ENCODE assay signal across 1 cellular context in the genomic region with DNA sequence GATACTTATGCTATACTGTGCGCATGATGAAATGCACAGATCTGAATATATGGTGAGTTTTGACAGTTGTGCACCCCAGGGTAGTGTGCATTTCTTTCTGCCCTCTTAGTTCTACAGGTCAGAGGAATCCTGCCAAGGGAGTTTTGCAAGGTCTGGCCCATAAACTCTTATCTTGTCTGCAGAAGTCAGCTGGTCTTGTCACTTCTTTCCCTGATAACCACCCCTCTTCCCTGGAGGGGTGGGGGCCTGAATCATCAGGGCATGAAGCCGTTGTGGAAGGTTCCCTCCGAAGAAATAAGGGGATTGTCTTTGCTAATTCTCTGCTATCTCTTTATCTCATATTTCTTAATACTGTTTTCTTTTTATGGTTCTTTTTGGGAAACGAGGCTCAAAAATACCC.
TF ChIP-seq lines count a peak whose summit lies in the region.

No MANE protein-coding gene starts in this region.

TF ChIP-seq in K562, 482 proteins besides CTCF, POLR2A, EP300 and RAD21 (continued from another document and continues in another):
- TF ChIP-seq, protein P1, sequence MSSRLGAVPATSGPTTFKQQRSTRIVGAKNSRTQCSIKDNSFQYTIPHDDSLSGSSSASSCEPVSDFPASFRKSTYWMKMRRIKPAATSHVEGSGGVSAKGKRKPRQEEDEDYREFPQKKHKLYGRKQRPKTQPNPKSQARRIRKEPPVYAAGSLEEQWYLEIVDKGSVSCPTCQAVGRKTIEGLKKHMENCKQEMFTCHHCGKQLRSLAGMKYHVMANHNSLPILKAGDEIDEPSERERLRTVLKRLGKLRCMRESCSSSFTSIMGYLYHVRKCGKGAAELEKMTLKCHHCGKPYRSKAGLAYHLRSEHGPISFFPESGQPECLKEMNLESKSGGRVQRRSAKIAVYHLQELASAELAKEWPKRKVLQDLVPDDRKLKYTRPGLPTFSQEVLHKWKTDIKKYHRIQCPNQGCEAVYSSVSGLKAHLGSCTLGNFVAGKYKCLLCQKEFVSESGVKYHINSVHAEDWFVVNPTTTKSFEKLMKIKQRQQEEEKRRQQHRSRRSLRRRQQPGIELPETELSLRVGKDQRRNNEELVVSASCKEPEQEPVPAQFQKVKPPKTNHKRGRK (tag; IDR thresholded peaks at IDR 0.05) = no peak
- TF ChIP-seq TAF15 (IDR thresholded peaks at IDR 0.05; ENCODE audit: low read depth, low read length) (no peak), SMARCE1 (IDR thresholded peaks at IDR 0.05) (peak; percentile 67; the same call in 1 of the 2 replicates), GATA2 (CRISPR knock-in tag; IDR thresholded peaks at IDR 0.05) (peak; percentile 74), KLF10 (CRISPR knock-in tag; IDR thresholded peaks at IDR 0.05) (no peak), MYNN (IDR thresholded peaks at IDR 0.05) (peak; percentile 70; the same call in 1 of the 2 replicates), MYNN (CRISPR knock-in tag; IDR thresholded peaks at IDR 0.05) (no peak), CEBPB (tag; IDR thresholded peaks at IDR 0.05) (peak; percentile 93), RCOR1 (IDR thresholded peaks at IDR 0.05; ENCODE audit: borderline replicate concordance in 1 of 2, low read depth in 2 of 2, low read length in 2 of 2) (peak in 1 of 2 experiments; percentile 77; a peak in 1 of 4 replicates), ZBTB7A (IDR thresholded peaks at IDR 0.05; ENCODE audit: borderline replicate concordance, control insufficient read depth, low read depth, low read length) (no peak), DPF2 (IDR thresholded peaks at IDR 0.05) (peak; percentile 86), DACH1 (IDR thresholded peaks at IDR 0.05; ENCODE audit: partially characterized antibody) (peak; percentile 88), JUND (IDR thresholded peaks at IDR 0.05; ENCODE audit: borderline replicate concordance, low read depth, low read length) (peak; percentile 82), JUND (tag; IDR thresholded peaks at IDR 0.05; ENCODE audit: borderline replicate concordance, low read depth, low read length) (peak; percentile 74; the same call in 1 of the 3 replicates), NFYB (IDR thresholded peaks at IDR 0.05; ENCODE audit: extremely low read depth, insufficient read length) (no peak), CTBP1 (IDR thresholded peaks at IDR 0.05; ENCODE audit: borderline replicate concordance) (peak; percentile 71; the same call in 1 of the 2 replicates), ZNF12 (CRISPR knock-in tag; IDR thresholded peaks at IDR 0.05) (no peak), ZNF134 (CRISPR knock-in tag; conservative IDR thresholded peaks at IDR 0.05) (0 out of 2 replicates have a peak, but pooled peaks have one; percentile 41), ZNF444 (CRISPR knock-in tag; IDR thresholded peaks at IDR 0.05) (no peak), SMARCA4 (IDR thresholded peaks at IDR 0.05) (peak; percentile 90), XRCC5 (IDR thresholded peaks at IDR 0.05; ENCODE audit: low read depth, low read length) (no peak), CBX3 (IDR thresholded peaks at IDR 0.05; ENCODE audit: borderline replicate concordance in 1 of 2, low read length in 2 of 2) (0 out of 3 replicates have a peak, but pooled peaks of 1 of the 2 experiments have one; percentile 26), PCBP1 (IDR thresholded peaks at IDR 0.05; ENCODE audit: low read depth, low read length, poor library complexity, severe bottlenecking) (no peak), ARID1B (IDR thresholded peaks at IDR 0.05) (peak; percentile 88), CEBPG (CRISPR knock-in tag; IDR thresholded peaks at IDR 0.05) (no peak), CEBPG (tag; conservative IDR thresholded peaks at IDR 0.05 in 1 of 2, IDR thresholded peaks at IDR 0.05 in 1 of 2) (peak; percentile 13 to 56; a peak in 3 of 4 replicates), ZNF561 (CRISPR knock-in tag; conservative IDR thresholded peaks at IDR 0.05) (no peak), STAT5A (IDR thresholded peaks at IDR 0.05; ENCODE audit: borderline replicate concordance, low read length) (peak; percentile 58; the same call in 1 of the 2 replicates), ATF7 (IDR thresholded peaks at IDR 0.05) (peak; percentile 56; the same call in 1 of the 2 replicates), ZFP1 (CRISPR knock-in tag; IDR thresholded peaks at IDR 0.05) (no peak), HMGN3 (IDR thresholded peaks at IDR 0.05; ENCODE audit: borderline replicate concordance, extremely low read depth, insufficient read length, low read depth, low read length) (no peak), MCM2 (IDR thresholded peaks at IDR 0.05; ENCODE audit: low read depth) (no peak), SMAD4 (CRISPR knock-in tag; conservative IDR thresholded peaks at IDR 0.05) (peak; percentile 77), ZNF23 (CRISPR knock-in tag; IDR thresholded peaks at IDR 0.05) (no peak), ZKSCAN1 (IDR thresholded peaks at IDR 0.05; ENCODE audit: low read depth, low read length) (no peak), KDM1A (IDR thresholded peaks at IDR 0.05) (peak; percentile 14 to 16; a peak in 2 of 4 replicates), POLR2AphosphoS5 (IDR thresholded peaks at IDR 0.05; ENCODE audit: control insufficient read depth, insufficient read depth, low read depth, low read length) (peak; percentile 56; the same call in 1 of the 2 replicates), CCNT2 (IDR thresholded peaks at IDR 0.05; ENCODE audit: borderline replicate concordance, extremely low read depth, insufficient read length, low read depth, low read length) (peak; percentile 58), POLR2H (tag; IDR thresholded peaks at IDR 0.05; ENCODE audit: low read depth) (no peak), RAD51 (IDR thresholded peaks at IDR 0.05; ENCODE audit: borderline replicate concordance, low read depth) (0 out of 2 replicates have a peak, but pooled peaks have one; percentile 22), KAT2B (IDR thresholded peaks at IDR 0.05; ENCODE audit: low read depth, low read length) (no peak)
- TF ChIP-seq, protein P2, sequence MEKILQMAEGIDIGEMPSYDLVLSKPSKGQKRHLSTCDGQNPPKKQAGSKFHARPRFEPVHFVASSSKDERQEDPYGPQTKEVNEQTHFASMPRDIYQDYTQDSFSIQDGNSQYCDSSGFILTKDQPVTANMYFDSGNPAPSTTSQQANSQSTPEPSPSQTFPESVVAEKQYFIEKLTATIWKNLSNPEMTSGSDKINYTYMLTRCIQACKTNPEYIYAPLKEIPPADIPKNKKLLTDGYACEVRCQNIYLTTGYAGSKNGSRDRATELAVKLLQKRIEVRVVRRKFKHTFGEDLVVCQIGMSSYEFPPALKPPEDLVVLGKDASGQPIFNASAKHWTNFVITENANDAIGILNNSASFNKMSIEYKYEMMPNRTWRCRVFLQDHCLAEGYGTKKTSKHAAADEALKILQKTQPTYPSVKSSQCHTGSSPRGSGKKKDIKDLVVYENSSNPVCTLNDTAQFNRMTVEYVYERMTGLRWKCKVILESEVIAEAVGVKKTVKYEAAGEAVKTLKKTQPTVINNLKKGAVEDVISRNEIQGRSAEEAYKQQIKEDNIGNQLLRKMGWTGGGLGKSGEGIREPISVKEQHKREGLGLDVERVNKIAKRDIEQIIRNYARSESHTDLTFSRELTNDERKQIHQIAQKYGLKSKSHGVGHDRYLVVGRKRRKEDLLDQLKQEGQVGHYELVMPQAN (IDR thresholded peaks at IDR 0.05; ENCODE audit: borderline replicate concordance) = no peak
- TF ChIP-seq, protein P3, sequence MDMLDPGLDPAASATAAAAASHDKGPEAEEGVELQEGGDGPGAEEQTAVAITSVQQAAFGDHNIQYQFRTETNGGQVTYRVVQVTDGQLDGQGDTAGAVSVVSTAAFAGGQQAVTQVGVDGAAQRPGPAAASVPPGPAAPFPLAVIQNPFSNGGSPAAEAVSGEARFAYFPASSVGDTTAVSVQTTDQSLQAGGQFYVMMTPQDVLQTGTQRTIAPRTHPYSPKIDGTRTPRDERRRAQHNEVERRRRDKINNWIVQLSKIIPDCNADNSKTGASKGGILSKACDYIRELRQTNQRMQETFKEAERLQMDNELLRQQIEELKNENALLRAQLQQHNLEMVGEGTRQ (CRISPR knock-in tag; IDR thresholded peaks at IDR 0.05) = peak; percentile 57
- TF ChIP-seq, protein P4, sequence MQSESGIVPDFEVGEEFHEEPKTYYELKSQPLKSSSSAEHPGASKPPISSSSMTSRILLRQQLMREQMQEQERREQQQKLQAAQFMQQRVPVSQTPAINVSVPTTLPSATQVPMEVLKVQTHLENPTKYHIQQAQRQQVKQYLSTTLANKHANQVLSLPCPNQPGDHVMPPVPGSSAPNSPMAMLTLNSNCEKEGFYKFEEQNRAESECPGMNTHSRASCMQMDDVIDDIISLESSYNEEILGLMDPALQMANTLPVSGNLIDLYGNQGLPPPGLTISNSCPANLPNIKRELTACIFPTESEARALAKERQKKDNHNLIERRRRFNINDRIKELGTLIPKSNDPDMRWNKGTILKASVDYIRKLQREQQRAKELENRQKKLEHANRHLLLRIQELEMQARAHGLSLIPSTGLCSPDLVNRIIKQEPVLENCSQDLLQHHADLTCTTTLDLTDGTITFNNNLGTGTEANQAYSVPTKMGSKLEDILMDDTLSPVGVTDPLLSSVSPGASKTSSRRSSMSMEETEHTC (IDR thresholded peaks at IDR 0.05) = peak; percentile 75
- TF ChIP-seq, protein P5, sequence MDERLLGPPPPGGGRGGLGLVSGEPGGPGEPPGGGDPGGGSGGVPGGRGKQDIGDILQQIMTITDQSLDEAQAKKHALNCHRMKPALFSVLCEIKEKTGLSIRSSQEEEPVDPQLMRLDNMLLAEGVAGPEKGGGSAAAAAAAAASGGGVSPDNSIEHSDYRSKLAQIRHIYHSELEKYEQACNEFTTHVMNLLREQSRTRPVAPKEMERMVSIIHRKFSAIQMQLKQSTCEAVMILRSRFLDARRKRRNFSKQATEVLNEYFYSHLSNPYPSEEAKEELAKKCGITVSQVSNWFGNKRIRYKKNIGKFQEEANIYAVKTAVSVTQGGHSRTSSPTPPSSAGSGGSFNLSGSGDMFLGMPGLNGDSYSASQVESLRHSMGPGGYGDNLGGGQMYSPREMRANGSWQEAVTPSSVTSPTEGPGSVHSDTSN (CRISPR knock-in tag; IDR thresholded peaks at IDR 0.05; ENCODE audit: low read depth) = no peak
- TF ChIP-seq, protein P5 (tag; conservative IDR thresholded peaks at IDR 0.05; ENCODE audit: low read depth) = peak; percentile 42
- TF ChIP-seq, protein P6, sequence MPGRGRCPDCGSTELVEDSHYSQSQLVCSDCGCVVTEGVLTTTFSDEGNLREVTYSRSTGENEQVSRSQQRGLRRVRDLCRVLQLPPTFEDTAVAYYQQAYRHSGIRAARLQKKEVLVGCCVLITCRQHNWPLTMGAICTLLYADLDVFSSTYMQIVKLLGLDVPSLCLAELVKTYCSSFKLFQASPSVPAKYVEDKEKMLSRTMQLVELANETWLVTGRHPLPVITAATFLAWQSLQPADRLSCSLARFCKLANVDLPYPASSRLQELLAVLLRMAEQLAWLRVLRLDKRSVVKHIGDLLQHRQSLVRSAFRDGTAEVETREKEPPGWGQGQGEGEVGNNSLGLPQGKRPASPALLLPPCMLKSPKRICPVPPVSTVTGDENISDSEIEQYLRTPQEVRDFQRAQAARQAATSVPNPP (IDR thresholded peaks at IDR 0.05; ENCODE audit: borderline replicate concordance, insufficient read depth, insufficient read length) = no peak
- TF ChIP-seq, protein P7, sequence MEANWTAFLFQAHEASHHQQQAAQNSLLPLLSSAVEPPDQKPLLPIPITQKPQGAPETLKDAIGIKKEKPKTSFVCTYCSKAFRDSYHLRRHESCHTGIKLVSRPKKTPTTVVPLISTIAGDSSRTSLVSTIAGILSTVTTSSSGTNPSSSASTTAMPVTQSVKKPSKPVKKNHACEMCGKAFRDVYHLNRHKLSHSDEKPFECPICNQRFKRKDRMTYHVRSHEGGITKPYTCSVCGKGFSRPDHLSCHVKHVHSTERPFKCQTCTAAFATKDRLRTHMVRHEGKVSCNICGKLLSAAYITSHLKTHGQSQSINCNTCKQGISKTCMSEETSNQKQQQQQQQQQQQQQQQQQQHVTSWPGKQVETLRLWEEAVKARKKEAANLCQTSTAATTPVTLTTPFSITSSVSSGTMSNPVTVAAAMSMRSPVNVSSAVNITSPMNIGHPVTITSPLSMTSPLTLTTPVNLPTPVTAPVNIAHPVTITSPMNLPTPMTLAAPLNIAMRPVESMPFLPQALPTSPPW (CRISPR knock-in tag; IDR thresholded peaks at IDR 0.05) = peak; percentile 93
- TF ChIP-seq, protein P8, sequence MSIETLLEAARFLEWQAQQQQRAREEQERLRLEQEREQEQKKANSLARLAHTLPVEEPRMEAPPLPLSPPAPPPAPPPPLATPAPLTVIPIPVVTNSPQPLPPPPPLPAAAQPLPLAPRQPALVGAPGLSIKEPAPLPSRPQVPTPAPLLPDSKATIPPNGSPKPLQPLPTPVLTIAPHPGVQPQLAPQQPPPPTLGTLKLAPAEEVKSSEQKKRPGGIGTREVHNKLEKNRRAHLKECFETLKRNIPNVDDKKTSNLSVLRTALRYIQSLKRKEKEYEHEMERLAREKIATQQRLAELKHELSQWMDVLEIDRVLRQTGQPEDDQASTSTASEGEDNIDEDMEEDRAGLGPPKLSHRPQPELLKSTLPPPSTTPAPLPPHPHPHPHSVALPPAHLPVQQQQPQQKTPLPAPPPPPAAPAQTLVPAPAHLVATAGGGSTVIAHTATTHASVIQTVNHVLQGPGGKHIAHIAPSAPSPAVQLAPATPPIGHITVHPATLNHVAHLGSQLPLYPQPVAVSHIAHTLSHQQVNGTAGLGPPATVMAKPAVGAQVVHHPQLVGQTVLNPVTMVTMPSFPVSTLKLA (conservative IDR thresholded peaks at IDR 0.05) = 0 out of 4 replicates have a peak, but pooled peaks of 1 of the 2 experiments have one; percentile 24
- TF ChIP-seq, protein P9, sequence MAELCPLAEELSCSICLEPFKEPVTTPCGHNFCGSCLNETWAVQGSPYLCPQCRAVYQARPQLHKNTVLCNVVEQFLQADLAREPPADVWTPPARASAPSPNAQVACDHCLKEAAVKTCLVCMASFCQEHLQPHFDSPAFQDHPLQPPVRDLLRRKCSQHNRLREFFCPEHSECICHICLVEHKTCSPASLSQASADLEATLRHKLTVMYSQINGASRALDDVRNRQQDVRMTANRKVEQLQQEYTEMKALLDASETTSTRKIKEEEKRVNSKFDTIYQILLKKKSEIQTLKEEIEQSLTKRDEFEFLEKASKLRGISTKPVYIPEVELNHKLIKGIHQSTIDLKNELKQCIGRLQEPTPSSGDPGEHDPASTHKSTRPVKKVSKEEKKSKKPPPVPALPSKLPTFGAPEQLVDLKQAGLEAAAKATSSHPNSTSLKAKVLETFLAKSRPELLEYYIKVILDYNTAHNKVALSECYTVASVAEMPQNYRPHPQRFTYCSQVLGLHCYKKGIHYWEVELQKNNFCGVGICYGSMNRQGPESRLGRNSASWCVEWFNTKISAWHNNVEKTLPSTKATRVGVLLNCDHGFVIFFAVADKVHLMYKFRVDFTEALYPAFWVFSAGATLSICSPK (IDR thresholded peaks at IDR 0.05; ENCODE audit: borderline replicate concordance) = no peak
- TF ChIP-seq, protein P10, sequence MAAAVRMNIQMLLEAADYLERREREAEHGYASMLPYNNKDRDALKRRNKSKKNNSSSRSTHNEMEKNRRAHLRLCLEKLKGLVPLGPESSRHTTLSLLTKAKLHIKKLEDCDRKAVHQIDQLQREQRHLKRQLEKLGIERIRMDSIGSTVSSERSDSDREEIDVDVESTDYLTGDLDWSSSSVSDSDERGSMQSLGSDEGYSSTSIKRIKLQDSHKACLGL (CRISPR knock-in tag; IDR thresholded peaks at IDR 0.05; ENCODE audit: borderline replicate concordance, poor library complexity, severe bottlenecking) = no peak
